21 cellular contexts compared by ENCODE assay signal in genomic region chr6:161891542-161891941, GRCh38.
"Had no signal": no experiment of that assay in that cellular context is flagged by ENCODE, and none has a peak within 500 bp of the region (broad histone marks: within the 10 kb centered on the region; RNA-seq: fewer than 3 reads in every experiment).

No MANE protein-coding gene starts in this region.

- H3K27me3 Mint-ChIP-seq: activated CD4-positive, alpha-beta memory T cell treated with anti-CD3 and anti-CD28 coated beads for 36 hours; central memory CD8-positive, alpha-beta T cell; effector memory CD8-positive, alpha-beta T cell; naive thymus-derived CD8-positive, alpha-beta T cell had no signal

- H3K36me3 ChIP-seq: breast epithelium, left ventricle myocardium inferior, upper lobe of right lung had no signal

- H3K27ac Mint-ChIP-seq: activated CD4-positive, alpha-beta memory T cell treated with anti-CD3 and anti-CD28 coated beads for 36 hours; activated naive CD4-positive, alpha-beta T cell treated with anti-CD3 and anti-CD28 coated beads for 36 hours; activated T-cell treated with anti-CD3 and anti-CD28 coated beads, Interleukin-2, amount 50 U/mL, for 72 hours; effector memory CD8-positive, alpha-beta T cell; mesothelial cell of epicardium; naive thymus-derived CD8-positive, alpha-beta T cell; progenitor cell of endocrine pancreas had no signal

- DNase-seq: activated CD4-positive, alpha-beta memory T cell treated with anti-CD3 and anti-CD28 coated beads for 36 hours; activated CD4-positive, alpha-beta T cell treated with anti-CD3 and anti-CD28 coated beads for 4 hours; activated CD4-positive, CD25-positive, alpha-beta regulatory T cell; activated effector memory CD4-positive, alpha-beta T cell treated with Interleukin-2 at 50 U/mL for 16 hours; activated naive CD4-positive, alpha-beta T cell treated with anti-CD3 and anti-CD28 coated beads for 36 hours; activated T-cell treated with anti-CD3 and anti-CD28 coated beads, Interleukin-2, amount 50 U/mL, for 72 hours; dorsolateral prefrontal cortex; effector memory CD8-positive, alpha-beta T cell; left ventricle myocardium inferior; naive thymus-derived CD8-positive, alpha-beta T cell; retina; stimulated activated CD4-positive, alpha-beta T cell treated with anti-CD3 and anti-CD28 coated beads, Interleukin-2, amount 100 ng/mL, for 48 hours; stimulated activated CD8-positive, alpha-beta memory T cell treated with anti-CD3 and anti-CD28 coated beads, Interleukin-4, amount 100 ng/mL, for 48 hours; stimulated activated naive CD4-positive, alpha-beta T cell; T-helper 9 cell; upper lobe of right lung had no signal

- ATAC-seq: activated T-cell treated with anti-CD3 and anti-CD28 coated beads, Interleukin-2, amount 50 U/mL, for 72 hours; effector memory CD8-positive, alpha-beta T cell; esophagus mucosa; naive thymus-derived CD8-positive, alpha-beta T cell; upper lobe of right lung had no signal

- H3K9me3 ChIP-seq: breast epithelium, left ventricle myocardium inferior, upper lobe of right lung had no signal

- H3K27me3 ChIP-seq: breast epithelium, dorsolateral prefrontal cortex, upper lobe of right lung had no signal

- H3K4me3 Mint-ChIP-seq: activated CD4-positive, alpha-beta memory T cell treated with anti-CD3 and anti-CD28 coated beads for 36 hours; activated naive CD4-positive, alpha-beta T cell treated with anti-CD3 and anti-CD28 coated beads for 36 hours; activated T-cell treated with anti-CD3 and anti-CD28 coated beads, Interleukin-2, amount 50 U/mL, for 72 hours; central memory CD8-positive, alpha-beta T cell; effector memory CD8-positive, alpha-beta T cell; naive thymus-derived CD8-positive, alpha-beta T cell had no signal

- H3K9me3 Mint-ChIP-seq: activated CD4-positive, alpha-beta memory T cell treated with anti-CD3 and anti-CD28 coated beads for 36 hours; activated naive CD4-positive, alpha-beta T cell treated with anti-CD3 and anti-CD28 coated beads for 36 hours; activated T-cell treated with anti-CD3 and anti-CD28 coated beads, Interleukin-2, amount 50 U/mL, for 72 hours; mesothelial cell of epicardium; naive thymus-derived CD8-positive, alpha-beta T cell had no signal

- H3K4me1 ChIP-seq: breast epithelium, upper lobe of right lung had no signal

- H3K36me3 Mint-ChIP-seq: activated CD4-positive, alpha-beta memory T cell treated with anti-CD3 and anti-CD28 coated beads for 36 hours; mesothelial cell of epicardium; naive thymus-derived CD8-positive, alpha-beta T cell had no signal

- H3K4me1 Mint-ChIP-seq: central memory CD8-positive, alpha-beta T cell; naive thymus-derived CD8-positive, alpha-beta T cell had no signal

- H3K27ac ChIP-seq: breast epithelium, left ventricle myocardium inferior, upper lobe of right lung had no signal
